ENCODE assay signal across 10 cellular contexts in the genomic region with DNA sequence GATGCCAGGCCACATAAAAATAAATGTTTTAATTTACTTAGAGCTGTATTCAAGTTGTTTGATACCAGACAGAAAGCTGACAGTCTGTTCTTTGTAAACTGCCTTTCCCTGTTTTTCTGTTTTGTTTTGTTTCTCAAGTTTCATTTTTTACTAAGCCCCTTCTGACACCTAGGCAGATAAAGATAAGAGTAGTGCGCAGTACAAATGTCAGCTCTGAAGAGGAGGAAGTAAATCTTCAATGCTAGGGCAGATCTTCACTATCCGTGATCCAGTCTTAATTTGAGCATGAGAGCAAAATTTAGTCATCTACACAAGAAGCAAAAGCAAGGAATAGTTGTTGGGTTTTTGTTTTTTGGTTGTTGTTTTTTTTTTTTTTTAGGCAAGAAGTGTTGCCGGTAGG. TPM values are rescaled to one million over a fixed set of nuclear protein-coding genes. Genes with fewer than 3 reads are reported as not detected.
DNase-seq lines count a peak whose midpoint lies in the region; ATAC-seq lines count a peak whose summit lies in the region.
"Had no signal": no experiment of that assay in that cellular context is flagged by ENCODE, and none has a peak within 500 bp of the region (broad histone marks: within the 10 kb centered on the region; RNA-seq: fewer than 3 reads in every experiment).

No MANE protein-coding gene starts in this region.

- H3K9me3 Mint-ChIP-seq in IgD-negative memory B cell: no peaks in the 10 kb centered on the region
- H3K9me3 Mint-ChIP-seq in activated T-helper 2 cell treated with anti-CD3 and anti-CD28 coated beads, Interferon-gamma antibody, Interleukin-2, Interleukin-4, amounts not matched to agents 10 μg/mL and 5 μg/mL and 100 μg/mL, durations not matched to agents 14 hours and 24 hours and 36 hours: no peaks in the 10 kb centered on the region
- H3K9me3 Mint-ChIP-seq in naive B cell: no peaks in the 10 kb centered on the region

- H3K27me3 Mint-ChIP-seq in IgD-negative memory B cell (no peaks in the 10 kb centered on the region), naive B cell (no peaks in the 10 kb centered on the region)
- H3K27me3 Mint-ChIP-seq in activated T-helper 2 cell treated with anti-CD3 and anti-CD28 coated beads, Interferon-gamma antibody, Interleukin-2, Interleukin-4, amounts not matched to agents 10 μg/mL and 5 μg/mL and 100 μg/mL, durations not matched to agents 14 hours and 24 hours and 36 hours (ENCODE audit: low read depth): no peaks in the 10 kb centered on the region

- peak overlapping the region; percentile 56 to 79 (median 74); a peak in 21 of 22 replicates for H3K9ac ChIP-seq in BLaER1 treated with 17β-estradiol and CSF1 and Interleukin-3, amounts not matched to agents 10 nM and 100 nM

- H3K27me3 ChIP-seq in BLaER1 treated with 17β-estradiol and CSF1 and Interleukin-3, amounts not matched to agents 10 nM and 100 nM: no peaks in the 10 kb centered on the region

- DNase-seq in activated T-helper 2 cell treated with anti-CD3 and anti-CD28 coated beads, Interferon-gamma antibody, Interleukin-2, Interleukin-4, amounts not matched to agents 10 μg/mL and 5 μg/mL and 100 μg/mL, durations not matched to agents 14 hours and 24 hours and 36 hours (ENCODE audit: low spot score): no peak
- DNase-seq in naive B cell: no peak
- no peak for DNase-seq in NCI-H146 treated with DMSO at 0.1 percent for 48 hours (lab: John Stamatoyannopoulos, UW; ENCODE audit: unreplicated experiment)
- no peak for DNase-seq in NCI-H446 treated with DMSO at 0.1 percent for 48 hours (lab: John Stamatoyannopoulos, UW)
- DNase-seq: activated gamma-delta T cell, Calu3 had no signal

- H3K27ac Mint-ChIP-seq in IgD-negative memory B cell (peak overlapping the region in 2 of 3 donors; percentile 60 to 80), naive B cell (peak overlapping the region in 3 of 6 donors; percentile 0 to 20 (median 19))
- H3K27ac Mint-ChIP-seq in activated T-helper 2 cell treated with anti-CD3 and anti-CD28 coated beads, Interferon-gamma antibody, Interleukin-2, Interleukin-4, amounts not matched to agents 10 μg/mL and 5 μg/mL and 100 μg/mL, durations not matched to agents 14 hours and 24 hours and 36 hours: peak overlapping the region; percentile 80

- H3K9me3 ChIP-seq in BLaER1 treated with 17β-estradiol and CSF1 and Interleukin-3, amounts not matched to agents 10 nM and 100 nM (replicated peaks in 1 of 11): no peaks in the 10 kb centered on the region

- H3K4me3 Mint-ChIP-seq in IgD-negative memory B cell (peak overlapping the region in 3 of 4 donors; percentile 3 to 81 (median 69)), naive B cell (peak overlapping the region in 6 of 8 donors; percentile 6 to 81 (median 62))
- peak overlapping the region; percentile 37 for H3K4me3 Mint-ChIP-seq in activated T-helper 2 cell treated with anti-CD3 and anti-CD28 coated beads, Interferon-gamma antibody, Interleukin-2, Interleukin-4, amounts not matched to agents 10 μg/mL and 5 μg/mL and 100 μg/mL, durations not matched to agents 14 hours and 24 hours and 36 hours (ENCODE audit: low read depth)

- no peaks in the 10 kb centered on the region for H3K36me3 ChIP-seq in BLaER1 treated with 17β-estradiol and CSF1 and Interleukin-3, amounts not matched to agents 10 nM and 100 nM

- H3K36me3 Mint-ChIP-seq in IgD-negative memory B cell (no peaks in the 10 kb centered on the region), naive B cell (no peaks in the 10 kb centered on the region)
- no peaks in the 10 kb centered on the region for H3K36me3 Mint-ChIP-seq in activated T-helper 2 cell treated with anti-CD3 and anti-CD28 coated beads, Interferon-gamma antibody, Interleukin-2, Interleukin-4, amounts not matched to agents 10 μg/mL and 5 μg/mL and 100 μg/mL, durations not matched to agents 14 hours and 24 hours and 36 hours (ENCODE audit: low read depth)

- H3K27ac ChIP-seq in BLaER1 treated with 17β-estradiol and CSF1 and Interleukin-3, amounts not matched to agents 10 nM and 100 nM: peak overlapping the region; percentile 72 to 89 (median 83); a peak in 21 of 22 replicates

- H3K4me1 ChIP-seq in BLaER1 treated with 17β-estradiol and CSF1 and Interleukin-3, amounts not matched to agents 10 nM and 100 nM: peaks cover 85 to 99% (median 93%) of the 10 kb centered on the region in 10 experiments

- peak overlapping the region in 4 of 10 experiments; percentile 8 to 36 (median 18); a peak in 4 of 20 replicates for H3K4me3 ChIP-seq in BLaER1 treated with 17β-estradiol and CSF1 and Interleukin-3, amounts not matched to agents 10 nM and 100 nM

- H3K4me1 Mint-ChIP-seq in IgD-negative memory B cell (peaks cover 26 to 45% (median 37%) of the 10 kb centered on the region in 3 donors), naive B cell (peaks cover 44 to 52% (median 49%) of the 10 kb centered on the region in 3 donors)
- H3K4me1 Mint-ChIP-seq in activated T-helper 2 cell treated with anti-CD3 and anti-CD28 coated beads, Interferon-gamma antibody, Interleukin-2, Interleukin-4, amounts not matched to agents 10 μg/mL and 5 μg/mL and 100 μg/mL, durations not matched to agents 14 hours and 24 hours and 36 hours (ENCODE audit: low read depth): peaks cover 53% of the 10 kb centered on the region

- ATAC-seq in naive B cell (ENCODE audit: low read depth in 2 of 2) (no peak), HG02759 (IDR thresholded peaks at IDR 0.05; ENCODE audit: unreplicated experiment) (no peak), GM19455 (IDR thresholded peaks at IDR 0.05; ENCODE audit: unreplicated experiment) (no peak)

- H3K4me2 ChIP-seq in BLaER1 treated with 17β-estradiol and CSF1 and Interleukin-3, amounts not matched to agents 10 nM and 100 nM: peak overlapping the region; percentile 74 to 92 (median 80)

- no peaks in the 10 kb centered on the region for H4K20me1 ChIP-seq in BLaER1 treated with 17β-estradiol and CSF1 and Interleukin-3, amounts not matched to agents 10 nM and 100 nM

- intact Hi-C loops in activated T-helper 2 cell treated with anti-CD3 and anti-CD28 coated beads, Interferon-gamma antibody, Interleukin-2, Interleukin-4, amounts not matched to agents 10 μg/mL and 5 μg/mL and 100 μg/mL, durations not matched to agents 14 hours and 24 hours and 36 hours (cut with micrococcal nuclease): loop anchor here (2.0 to 5.0 kb wide), 5 partner anchors 25 to 285 kb away; a partner anchor contains a TSS

RNA-seq across cellular contexts. Expression of a gene that starts 27.3 kb away (rescaled TPM):
- 8.9 TPM for polyA plus RNA-seq in IgD-negative memory B cell
- 4.0 and 4.7 TPM in 2 replicates for total RNA-seq in activated T-helper 2 cell treated with anti-CD3 and anti-CD28 coated beads, Interferon-gamma antibody, Interleukin-2, Interleukin-4, amounts not matched to agents 10 μg/mL and 5 μg/mL and 100 μg/mL, durations not matched to agents 14 hours and 24 hours and 36 hours
- 1 to 10 TPM; 3.1 to 8.3 (median 4.7) TPM for polyA plus RNA-seq in naive B cell (ENCODE audit: low read depth in 6 of 6)
